Comparison of ENCODE assay signal across 19 cellular contexts in the genomic region with DNA sequence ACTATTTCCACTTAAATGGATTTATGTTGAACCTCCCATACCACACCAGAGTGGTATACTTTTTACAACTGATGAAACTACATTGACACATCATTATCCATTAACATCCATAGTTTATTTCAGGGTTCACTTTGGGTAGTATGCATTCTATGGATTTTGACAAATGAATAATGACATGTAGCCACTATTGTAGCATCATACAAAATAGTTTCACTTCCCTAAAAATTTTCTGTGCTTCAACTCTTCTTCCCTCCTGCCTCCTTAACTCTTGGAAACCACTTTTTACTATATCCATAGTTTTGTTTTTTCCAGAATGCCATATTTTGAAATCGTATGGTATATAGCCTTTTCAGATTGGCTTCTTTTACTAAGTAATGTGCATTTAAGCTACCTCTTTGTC.
"Had no signal": no experiment of that assay in that cellular context is flagged by ENCODE, and none has a peak within 500 bp of the region (broad histone marks: within the 10 kb centered on the region; RNA-seq: fewer than 3 reads in every experiment).

No MANE protein-coding gene starts in this region.

- H3K9me3 ChIP-seq: esophagus squamous epithelium, gastroesophageal sphincter, mucosa of descending colon, neutrophil, psoas muscle, right lobe of liver, testis, tibial nerve had no signal

- ATAC-seq: gastroesophageal sphincter; left lobe of liver; mucosa of descending colon; naive thymus-derived CD8-positive, alpha-beta T cell; psoas muscle; right lobe of liver; stimulated activated memory B cell treated with anti-CD40 and anti-IgM and Interleukin-4, amounts not matched to agents 10 μg/mL and 1 μg/mL and 100 μg/mL, for 72 hours had no signal

- H3K27me3 Mint-ChIP-seq: stimulated activated naive CD8-positive, alpha-beta T cell treated with anti-CD3 and anti-CD28 coated beads, Interleukin-15, Interleukin-2, amounts not matched to agents 100 ng/mL and 50 ng/mL, for 24 hours had no signal

- H3K4me3 ChIP-seq: esophagus squamous epithelium, gastroesophageal sphincter, mucosa of descending colon, psoas muscle, right lobe of liver, testis, tibial nerve had no signal

- H3K4me1 Mint-ChIP-seq: naive thymus-derived CD8-positive, alpha-beta T cell; stimulated activated memory B cell treated with anti-CD40 and anti-IgM and Interleukin-4, amounts not matched to agents 10 μg/mL and 1 μg/mL and 100 μg/mL, for 72 hours had no signal

- H3K36me3 Mint-ChIP-seq: naive thymus-derived CD8-positive, alpha-beta T cell; stimulated activated memory B cell treated with anti-CD40 and anti-IgM and Interleukin-4, amounts not matched to agents 10 μg/mL and 1 μg/mL and 100 μg/mL, for 72 hours had no signal

- H3K27ac Mint-ChIP-seq: naive thymus-derived CD8-positive, alpha-beta T cell; stimulated activated memory B cell treated with anti-CD40 and anti-IgM and Interleukin-4, amounts not matched to agents 10 μg/mL and 1 μg/mL and 100 μg/mL, for 72 hours; stimulated activated naive CD8-positive, alpha-beta T cell treated with anti-CD3 and anti-CD28 coated beads, Interleukin-15, Interleukin-2, amounts not matched to agents 100 ng/mL and 50 ng/mL, for 24 hours had no signal

- H3K27ac ChIP-seq: esophagus squamous epithelium, gastroesophageal sphincter, neutrophil, psoas muscle, right lobe of liver, testis, tibial nerve had no signal

- DNase-seq: dermis blood vessel endothelial cell; esophagus squamous epithelium; foreskin fibroblast; glutamatergic neuron; islet precursor cell; mammary epithelial cell; mucosa of descending colon; naive thymus-derived CD8-positive, alpha-beta T cell; psoas muscle; retina; right lobe of liver; stimulated activated CD4-positive, alpha-beta T cell treated with anti-CD3 and anti-CD28 coated beads, Interleukin-4, amount 100 ng/mL, for 24 hours; testis had no signal

- H3K4me3 Mint-ChIP-seq: naive thymus-derived CD8-positive, alpha-beta T cell; stimulated activated memory B cell treated with anti-CD40 and anti-IgM and Interleukin-4, amounts not matched to agents 10 μg/mL and 1 μg/mL and 100 μg/mL, for 72 hours; stimulated activated naive CD8-positive, alpha-beta T cell treated with anti-CD3 and anti-CD28 coated beads, Interleukin-15, Interleukin-2, amounts not matched to agents 100 ng/mL and 50 ng/mL, for 24 hours had no signal

- H3K27me3 ChIP-seq: esophagus squamous epithelium, gastroesophageal sphincter, neutrophil, right lobe of liver, testis, tibial nerve had no signal

- H3K36me3 ChIP-seq: esophagus squamous epithelium, gastroesophageal sphincter, neutrophil, right lobe of liver, tibial nerve had no signal

- H3K4me1 ChIP-seq: gastroesophageal sphincter, psoas muscle, testis, tibial nerve had no signal
